ENCODE assay signal across 8 cellular contexts in genomic region chr5:154757647-154758406, GRCh38. TPM values are rescaled to one million over a fixed set of nuclear protein-coding genes. Genes with fewer than 3 reads are reported as not detected.
DNase-seq lines count a peak whose midpoint lies in the region; ATAC-seq and TF ChIP-seq lines count a peak whose summit lies in the region.

No MANE protein-coding gene starts in this region.

- ATAC-seq in HG02623 (IDR thresholded peaks at IDR 0.05; ENCODE audit: unreplicated experiment): no peak
- ATAC-seq in HG03565 (IDR thresholded peaks at IDR 0.05; ENCODE audit: unreplicated experiment): no peak

- no peaks in the 10 kb centered on the region for H3K27me3 ChIP-seq in HAP-1 (ENCODE audit: low read depth)
- no peaks in the 10 kb centered on the region for H3K27me3 ChIP-seq in adrenal gland
- no peaks in the 10 kb centered on the region for H3K27me3 ChIP-seq in layer of hippocampus (ENCODE audit: control insufficient read depth, insufficient read depth, low read length)

- H3K4me3 ChIP-seq in HAP-1 (peak overlapping the region; percentile 87), adrenal gland (peak overlapping the region in 3 of 4 donors; percentile 17 to 99 (median 94))

- H3K9me3 ChIP-seq in HAP-1 (no peaks in the 10 kb centered on the region), adrenal gland (replicated peaks in 1 of 3) (no peaks in the 10 kb centered on the region)

- H3K36me3 ChIP-seq in HAP-1 (replicated peaks): peaks cover 12% of the 10 kb centered on the region
- no peaks in the 10 kb centered on the region for H3K36me3 ChIP-seq in adrenal gland (replicated peaks in 1 of 2)

- intact Hi-C loops in adrenal gland (cut with DNase I): no loop called here

- no peak for TF ChIP-seq CTCF in adrenal gland (IDR thresholded peaks at IDR 0.05)

- no peak for TF ChIP-seq POLR2A in adrenal gland (IDR thresholded peaks at IDR 0.05)

- in situ Hi-C loops in HAP-1 (cut with MboI; ENCODE audit: low sequenced_read_pairs): no loop called here

- H3K4me1 ChIP-seq in HAP-1 (peaks cover 39% of the 10 kb centered on the region), adrenal gland (replicated peaks in 1 of 2) (peaks cover 51 to 65% of the 10 kb centered on the region in 2 donors)

- 7 to 15% (median 10%) methylated on average over 5 of the region's 5 CpGs for WGBS in adrenal gland, 4 donors

- H3K27ac ChIP-seq in adrenal gland (peak overlapping the region in 3 of 5 donors; percentile 97 to 99 (median 98)), layer of hippocampus (ENCODE audit: low read depth, low read length) (peak overlapping the region; percentile 78)

- DNase-seq in HAP-1 (ENCODE audit: low spot score in 2 of 2): peak in 1 of 2 experiments; percentile 24
- DNase-seq in OCI-M1 (lab: John Stamatoyannopoulos, UW): peak; percentile 54
- DNase-seq in adrenal gland: peak in 6 of 7 donors; percentile 42 to 77 (median 62)
- DNase-seq in stimulated activated CD8-positive, alpha-beta memory T cell treated with anti-CD3 and anti-CD28 coated beads, Interleukin-15, amount 100 ng/mL, for 1 hour (ENCODE audit: low read depth): peak; percentile 13
- no peak for DNase-seq in epidermal melanocyte (ENCODE audit: insufficient read length, low spot score)

RNA-seq across cellular contexts. Expression of gene LARP1, which starts 2.6 kb away (rescaled TPM):
- total RNA-seq in adrenal gland: 100 to 1,000 TPM; 105 to 209 (median 157) TPM
- 100 to 1,000 TPM in 1 of 3 donors, 10 to 100 TPM in 2; 30.5 to 152 (median 55.7) TPM for polyA plus RNA-seq in adrenal gland
